1 cellular context compared by ENCODE assay signal in genomic region chr3:57169872-57170623, GRCh38.
TF ChIP-seq lines count a peak whose summit lies in the region.

No MANE protein-coding gene starts in this region.

TF ChIP-seq in HepG2, 621 proteins besides CTCF, POLR2A, EP300 and RAD21 (continued from another document and continues in another):
- TF ChIP-seq XRCC5 (optimal IDR thresholded peaks at IDR 0.05; ENCODE audit: low read length) (peak; percentile 69), DNMT1 (CRISPR knock-in tag; IDR thresholded peaks at IDR 0.05) (no peak), ZNF746 (CRISPR knock-in tag; IDR thresholded peaks at IDR 0.05) (no peak), ZNF274 (CRISPR knock-in tag; IDR thresholded peaks at IDR 0.05) (0 out of 2 replicates have a peak, but pooled peaks have one; percentile 23), PHF20 (CRISPR knock-in tag; IDR thresholded peaks at IDR 0.05) (peak; percentile 69), YY1 (IDR thresholded peaks at IDR 0.05; ENCODE audit: insufficient read depth, insufficient replicate concordance, low read depth, low read length) (peak; percentile 65), SRSF1 (optimal IDR thresholded peaks at IDR 0.05; ENCODE audit: low read depth, low read length) (peak; percentile 61), SNAPC5 (CRISPR knock-in tag; IDR thresholded peaks at IDR 0.05; ENCODE audit: borderline replicate concordance) (no peak), CENPX (CRISPR knock-in tag; IDR thresholded peaks at IDR 0.05) (no peak), GABPB1 (CRISPR knock-in tag; IDR thresholded peaks at IDR 0.05) (peak; percentile 65), ZNF33A (CRISPR knock-in tag; IDR thresholded peaks at IDR 0.05; ENCODE audit: borderline replicate concordance) (no peak), HMG20A (CRISPR knock-in tag; IDR thresholded peaks at IDR 0.05; ENCODE audit: borderline replicate concordance) (no peak), ZMYM4 (CRISPR knock-in tag; IDR thresholded peaks at IDR 0.05) (peak; percentile 30; the same call in 1 of the 2 replicates), KDM1A (CRISPR knock-in tag; IDR thresholded peaks at IDR 0.05) (no peak), ZBTB3 (CRISPR knock-in tag; IDR thresholded peaks at IDR 0.05; ENCODE audit: borderline replicate concordance, low read depth) (no peak), ZNF407 (CRISPR knock-in tag; IDR thresholded peaks at IDR 0.05; ENCODE audit: not compliant biosample characterization) (no peak), ZIK1 (CRISPR knock-in tag; IDR thresholded peaks at IDR 0.05; ENCODE audit: borderline replicate concordance, low read depth) (no peak), ZNF501 (CRISPR knock-in tag; IDR thresholded peaks at IDR 0.05) (peak; percentile 48; the same call in 1 of the 2 replicates), ZNF513 (CRISPR knock-in tag; conservative IDR thresholded peaks at IDR 0.05) (no peak), SALL1 (CRISPR knock-in tag; IDR thresholded peaks at IDR 0.05) (peak; percentile 68), MEIS2 (CRISPR knock-in tag; IDR thresholded peaks at IDR 0.05) (0 out of 2 replicates have a peak, but pooled peaks have one; percentile 14), ARID2 (CRISPR knock-in tag; IDR thresholded peaks at IDR 0.05; ENCODE audit: borderline replicate concordance) (no peak), ZNF607 (CRISPR knock-in tag; IDR thresholded peaks at IDR 0.05; ENCODE audit: borderline replicate concordance) (peak; percentile 35; the same call in 1 of the 2 replicates), ZNF703 (CRISPR knock-in tag; IDR thresholded peaks at IDR 0.05; ENCODE audit: borderline replicate concordance) (no peak), ELF1 (CRISPR knock-in tag; IDR thresholded peaks at IDR 0.05) (peak; percentile 78), ZSCAN21 (CRISPR knock-in tag; IDR thresholded peaks at IDR 0.05; ENCODE audit: borderline replicate concordance) (no peak), MIER2 (CRISPR knock-in tag; IDR thresholded peaks at IDR 0.05) (no peak), FOSL1 (CRISPR knock-in tag; IDR thresholded peaks at IDR 0.05; ENCODE audit: borderline replicate concordance) (no peak), ZBTB42 (CRISPR knock-in tag; IDR thresholded peaks at IDR 0.05) (no peak), RFXAP (CRISPR knock-in tag; IDR thresholded peaks at IDR 0.05; ENCODE audit: borderline replicate concordance) (no peak), POGZ (CRISPR knock-in tag; IDR thresholded peaks at IDR 0.05) (peak; percentile 33; the same call in 1 of the 2 replicates), ZNF768 (CRISPR knock-in tag; IDR thresholded peaks at IDR 0.05) (peak; percentile 13; the same call in 1 of the 2 replicates), SOX6 (IDR thresholded peaks at IDR 0.05) (no peak), SOX6 (CRISPR knock-in tag; IDR thresholded peaks at IDR 0.05) (peak; percentile 18; the same call in 1 of the 2 replicates), NAIF1 (CRISPR knock-in tag; IDR thresholded peaks at IDR 0.05; ENCODE audit: borderline replicate concordance) (peak; percentile 60; the same call in 1 of the 2 replicates), ZNF775 (CRISPR knock-in tag; IDR thresholded peaks at IDR 0.05; ENCODE audit: borderline replicate concordance) (no peak), GATAD1 (CRISPR knock-in tag; IDR thresholded peaks at IDR 0.05) (peak; percentile 37; the same call in 1 of the 2 replicates), ATF1 (CRISPR knock-in tag; IDR thresholded peaks at IDR 0.05) (no peak), E2F2 (CRISPR knock-in tag; IDR thresholded peaks at IDR 0.05; ENCODE audit: borderline replicate concordance) (0 out of 2 replicates have a peak, but pooled peaks have one; percentile 26), SMAD1 (CRISPR knock-in tag; IDR thresholded peaks at IDR 0.05; ENCODE audit: borderline replicate concordance, low read depth) (no peak), SIN3B (IDR thresholded peaks at IDR 0.05; ENCODE audit: low read length) (no peak)
- TF ChIP-seq, protein P1, sequence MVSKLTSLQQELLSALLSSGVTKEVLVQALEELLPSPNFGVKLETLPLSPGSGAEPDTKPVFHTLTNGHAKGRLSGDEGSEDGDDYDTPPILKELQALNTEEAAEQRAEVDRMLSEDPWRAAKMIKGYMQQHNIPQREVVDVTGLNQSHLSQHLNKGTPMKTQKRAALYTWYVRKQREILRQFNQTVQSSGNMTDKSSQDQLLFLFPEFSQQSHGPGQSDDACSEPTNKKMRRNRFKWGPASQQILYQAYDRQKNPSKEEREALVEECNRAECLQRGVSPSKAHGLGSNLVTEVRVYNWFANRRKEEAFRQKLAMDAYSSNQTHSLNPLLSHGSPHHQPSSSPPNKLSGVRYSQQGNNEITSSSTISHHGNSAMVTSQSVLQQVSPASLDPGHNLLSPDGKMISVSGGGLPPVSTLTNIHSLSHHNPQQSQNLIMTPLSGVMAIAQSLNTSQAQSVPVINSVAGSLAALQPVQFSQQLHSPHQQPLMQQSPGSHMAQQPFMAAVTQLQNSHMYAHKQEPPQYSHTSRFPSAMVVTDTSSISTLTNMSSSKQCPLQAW (CRISPR knock-in tag; IDR thresholded peaks at IDR 0.05) = peak; percentile 73; the same call in 1 of the 2 replicates
- TF ChIP-seq, protein P2, sequence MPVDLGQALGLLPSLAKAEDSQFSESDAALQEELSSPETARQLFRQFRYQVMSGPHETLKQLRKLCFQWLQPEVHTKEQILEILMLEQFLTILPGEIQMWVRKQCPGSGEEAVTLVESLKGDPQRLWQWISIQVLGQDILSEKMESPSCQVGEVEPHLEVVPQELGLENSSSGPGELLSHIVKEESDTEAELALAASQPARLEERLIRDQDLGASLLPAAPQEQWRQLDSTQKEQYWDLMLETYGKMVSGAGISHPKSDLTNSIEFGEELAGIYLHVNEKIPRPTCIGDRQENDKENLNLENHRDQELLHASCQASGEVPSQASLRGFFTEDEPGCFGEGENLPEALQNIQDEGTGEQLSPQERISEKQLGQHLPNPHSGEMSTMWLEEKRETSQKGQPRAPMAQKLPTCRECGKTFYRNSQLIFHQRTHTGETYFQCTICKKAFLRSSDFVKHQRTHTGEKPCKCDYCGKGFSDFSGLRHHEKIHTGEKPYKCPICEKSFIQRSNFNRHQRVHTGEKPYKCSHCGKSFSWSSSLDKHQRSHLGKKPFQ (CRISPR knock-in tag; IDR thresholded peaks at IDR 0.05; ENCODE audit: insufficient replicate concordance) = no peak
- TF ChIP-seq, protein P3, sequence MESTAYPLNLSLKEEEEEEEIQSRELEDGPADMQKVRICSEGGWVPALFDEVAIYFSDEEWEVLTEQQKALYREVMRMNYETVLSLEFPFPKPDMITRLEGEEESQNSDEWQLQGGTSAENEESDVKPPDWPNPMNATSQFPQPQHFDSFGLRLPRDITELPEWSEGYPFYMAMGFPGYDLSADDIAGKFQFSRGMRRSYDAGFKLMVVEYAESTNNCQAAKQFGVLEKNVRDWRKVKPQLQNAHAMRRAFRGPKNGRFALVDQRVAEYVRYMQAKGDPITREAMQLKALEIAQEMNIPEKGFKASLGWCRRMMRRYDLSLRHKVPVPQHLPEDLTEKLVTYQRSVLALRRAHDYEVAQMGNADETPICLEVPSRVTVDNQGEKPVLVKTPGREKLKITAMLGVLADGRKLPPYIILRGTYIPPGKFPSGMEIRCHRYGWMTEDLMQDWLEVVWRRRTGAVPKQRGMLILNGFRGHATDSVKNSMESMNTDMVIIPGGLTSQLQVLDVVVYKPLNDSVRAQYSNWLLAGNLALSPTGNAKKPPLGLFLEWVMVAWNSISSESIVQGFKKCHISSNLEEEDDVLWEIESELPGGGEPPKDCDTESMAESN (CRISPR knock-in tag; conservative IDR thresholded peaks at IDR 0.05) = peak; percentile 61; the same call in 1 of the 2 replicates
- TF ChIP-seq, protein P4, sequence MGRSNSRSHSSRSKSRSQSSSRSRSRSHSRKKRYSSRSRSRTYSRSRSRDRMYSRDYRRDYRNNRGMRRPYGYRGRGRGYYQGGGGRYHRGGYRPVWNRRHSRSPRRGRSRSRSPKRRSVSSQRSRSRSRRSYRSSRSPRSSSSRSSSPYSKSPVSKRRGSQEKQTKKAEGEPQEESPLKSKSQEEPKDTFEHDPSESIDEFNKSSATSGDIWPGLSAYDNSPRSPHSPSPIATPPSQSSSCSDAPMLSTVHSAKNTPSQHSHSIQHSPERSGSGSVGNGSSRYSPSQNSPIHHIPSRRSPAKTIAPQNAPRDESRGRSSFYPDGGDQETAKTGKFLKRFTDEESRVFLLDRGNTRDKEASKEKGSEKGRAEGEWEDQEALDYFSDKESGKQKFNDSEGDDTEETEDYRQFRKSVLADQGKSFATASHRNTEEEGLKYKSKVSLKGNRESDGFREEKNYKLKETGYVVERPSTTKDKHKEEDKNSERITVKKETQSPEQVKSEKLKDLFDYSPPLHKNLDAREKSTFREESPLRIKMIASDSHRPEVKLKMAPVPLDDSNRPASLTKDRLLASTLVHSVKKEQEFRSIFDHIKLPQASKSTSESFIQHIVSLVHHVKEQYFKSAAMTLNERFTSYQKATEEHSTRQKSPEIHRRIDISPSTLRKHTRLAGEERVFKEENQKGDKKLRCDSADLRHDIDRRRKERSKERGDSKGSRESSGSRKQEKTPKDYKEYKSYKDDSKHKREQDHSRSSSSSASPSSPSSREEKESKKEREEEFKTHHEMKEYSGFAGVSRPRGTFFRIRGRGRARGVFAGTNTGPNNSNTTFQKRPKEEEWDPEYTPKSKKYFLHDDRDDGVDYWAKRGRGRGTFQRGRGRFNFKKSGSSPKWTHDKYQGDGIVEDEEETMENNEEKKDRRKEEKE (IDR thresholded peaks at IDR 0.05) = no peak
